ENCODE assay signal across 1 cellular context in genomic region chr16:8537691-8538342, GRCh38.
TF ChIP-seq lines count a peak whose summit lies in the region.

No MANE protein-coding gene starts in this region.

TF ChIP-seq in HepG2, 621 proteins besides CTCF, POLR2A, EP300 and RAD21 (continued from another document and continues in another):
- TF ChIP-seq ZNF619 (CRISPR knock-in tag; IDR thresholded peaks at IDR 0.05) (no peak), PRPF4 (IDR thresholded peaks at IDR 0.05; ENCODE audit: low read depth, low read length, poor library complexity, severe bottlenecking) (no peak), MBNL3 (CRISPR knock-in tag; conservative IDR thresholded peaks at IDR 0.05) (no peak), NR2F2 (IDR thresholded peaks at IDR 0.05; ENCODE audit: borderline replicate concordance, low read depth) (0 out of 2 replicates have a peak, but pooled peaks have one; percentile 24), RARA (CRISPR knock-in tag; IDR thresholded peaks at IDR 0.05) (peak; percentile 64), GABPB1 (CRISPR knock-in tag; IDR thresholded peaks at IDR 0.05) (no peak), HNF1A (IDR thresholded peaks at IDR 0.05; ENCODE audit: low read depth) (peak; percentile 96), HNF1A (CRISPR knock-in tag; IDR thresholded peaks at IDR 0.05; ENCODE audit: borderline replicate concordance) (peak; percentile 94; the same call in 1 of the 2 replicates), MAZ (IDR thresholded peaks at IDR 0.05; ENCODE audit: borderline replicate concordance, low read depth, low read length) (no peak), MAZ (CRISPR knock-in tag; IDR thresholded peaks at IDR 0.05; ENCODE audit: low read depth) (0 out of 2 replicates have a peak, but pooled peaks have one; percentile 37), ZHX1 (CRISPR knock-in tag; IDR thresholded peaks at IDR 0.05; ENCODE audit: low read depth) (no peak), ZBED4 (CRISPR knock-in tag; IDR thresholded peaks at IDR 0.05; ENCODE audit: borderline replicate concordance) (no peak), ARID5B (CRISPR knock-in tag; IDR thresholded peaks at IDR 0.05) (peak; percentile 86), XRCC5 (optimal IDR thresholded peaks at IDR 0.05; ENCODE audit: low read length) (no peak), KLF9 (CRISPR knock-in tag; IDR thresholded peaks at IDR 0.05; ENCODE audit: low read depth) (no peak), POGZ (CRISPR knock-in tag; IDR thresholded peaks at IDR 0.05) (peak; percentile 80), CENPX (CRISPR knock-in tag; IDR thresholded peaks at IDR 0.05) (no peak), FOXP4 (CRISPR knock-in tag; IDR thresholded peaks at IDR 0.05) (peak; percentile 89), ZNF10 (CRISPR knock-in tag; IDR thresholded peaks at IDR 0.05; ENCODE audit: borderline replicate concordance, low read depth) (no peak), SAP130 (CRISPR knock-in tag; IDR thresholded peaks at IDR 0.05; ENCODE audit: low read depth) (peak; percentile 62; the same call in 1 of the 2 replicates), SOX13 (IDR thresholded peaks at IDR 0.05) (no peak; the same call in 1 of the 2 replicates), SOX13 (CRISPR knock-in tag; conservative IDR thresholded peaks at IDR 0.05 in 1 of 2, IDR thresholded peaks at IDR 0.05 in 1 of 2) (peak in 1 of 2 experiments; percentile 93; a peak in 2 of 4 replicates), TRIM22 (IDR thresholded peaks at IDR 0.05) (no peak), ZNF468 (CRISPR knock-in tag; IDR thresholded peaks at IDR 0.05) (no peak), TCF7L2 (IDR thresholded peaks at IDR 0.05; ENCODE audit: low read depth, low read length) (no peak), USF2 (IDR thresholded peaks at IDR 0.05; ENCODE audit: low read depth, low read length) (no peak), USF2 (CRISPR knock-in tag; IDR thresholded peaks at IDR 0.05; ENCODE audit: borderline replicate concordance) (peak; percentile 56; the same call in 1 of the 2 replicates), SRSF1 (optimal IDR thresholded peaks at IDR 0.05; ENCODE audit: low read depth, low read length) (no peak), NR2F6 (IDR thresholded peaks at IDR 0.05) (peak; percentile 30; the same call in 1 of the 2 replicates), NR2F6 (CRISPR knock-in tag; IDR thresholded peaks at IDR 0.05) (peak; percentile 57; the same call in 1 of the 2 replicates), NFYC (CRISPR knock-in tag; IDR thresholded peaks at IDR 0.05) (no peak), ZNF816 (CRISPR knock-in tag; IDR thresholded peaks at IDR 0.05; ENCODE audit: borderline replicate concordance) (no peak), ZBTB49 (CRISPR knock-in tag; IDR thresholded peaks at IDR 0.05; ENCODE audit: borderline replicate concordance) (no peak), NR2C2 (CRISPR knock-in tag; IDR thresholded peaks at IDR 0.05; ENCODE audit: borderline replicate concordance) (peak; percentile 36; the same call in 1 of the 2 replicates)
